Comparison of ENCODE assay signal across 10 cellular contexts in genomic region chr1:235013512-235013911, GRCh38.
DNase-seq lines count a peak whose midpoint lies in the region; ATAC-seq and TF ChIP-seq lines count a peak whose summit lies in the region.
"Had no signal": no experiment of that assay in that cellular context is flagged by ENCODE, and none has a peak within 500 bp of the region (broad histone marks: within the 10 kb centered on the region; RNA-seq: fewer than 3 reads in every experiment).

No MANE protein-coding gene starts in this region.

- peak overlapping the region in 1 of 2 donors; percentile 43 for H3K27ac ChIP-seq in right atrium auricular region
- peak overlapping the region in 2 of 3 donors; percentile 18 to 51 for H3K27ac ChIP-seq in thyroid gland

- peaks cover 4% of the 10 kb centered on the region for H3K9me3 Mint-ChIP-seq in activated T-helper 17 cell treated with anti-CD3 and anti-CD28 coated beads, Interleukin-2, amount 50 U/mL, for 72 hours

- no peak overlapping the region for H3K4me3 ChIP-seq in right atrium auricular region
- H3K4me3 ChIP-seq in thyroid gland (replicated peaks in 1 of 3), result no peak overlapping the region

- 95 to 100% methylated on average over 3 of the region's 3 CpGs for WGBS in thyroid gland, 2 donors

- peak; percentile 17 for DNase-seq in cardiac septum (ENCODE audit: low spot score)
- DNase-seq in right atrium auricular region (ENCODE audit: low spot score), result no peak
- DNase-seq in midbrain (lab: John Stamatoyannopoulos, UW), result peak; percentile 19
- no peak for DNase-seq in thyroid gland
- no peak for DNase-seq in activated CD4-positive, CD25-positive, alpha-beta regulatory T cell treated with anti-CD3 and anti-CD28 coated beads, Interleukin-2, amount 50 U/mL, for 72 hours
- no peak for DNase-seq in cerebellum (ENCODE audit: low spot score)
- no peak for DNase-seq in stimulated activated CD4-positive, alpha-beta T cell treated with anti-CD3 and anti-CD28 coated beads, Interleukin-2, amount 100 ng/mL, for 48 hours
- DNase-seq: aorta; effector CD8-positive, alpha-beta T cell had no signal

- no peaks in the 10 kb centered on the region for H3K27me3 ChIP-seq in right atrium auricular region
- no peaks in the 10 kb centered on the region for H3K27me3 ChIP-seq in thyroid gland

- H3K4me1 Mint-ChIP-seq in activated T-helper 17 cell treated with anti-CD3 and anti-CD28 coated beads, Interleukin-2, amount 50 U/mL, for 72 hours, result peaks cover 60% of the 10 kb centered on the region

- ATAC-seq in activated T-helper 17 cell treated with anti-CD3 and anti-CD28 coated beads, Interleukin-2, amount 50 U/mL, for 72 hours (replicated peaks), result no peak

- H3K27ac Mint-ChIP-seq in activated T-helper 17 cell treated with anti-CD3 and anti-CD28 coated beads, Interleukin-2, amount 50 U/mL, for 72 hours, result peak overlapping the region; percentile 94

- H3K27me3 Mint-ChIP-seq in activated T-helper 17 cell treated with anti-CD3 and anti-CD28 coated beads, Interleukin-2, amount 50 U/mL, for 72 hours, result no peaks in the 10 kb centered on the region

- intact Hi-C loops in cardiac septum (cut with DNase I), result no loop called here
- intact Hi-C loops in thyroid gland (cut with DNase I), result no loop called here

- H3K4me3 Mint-ChIP-seq in activated T-helper 17 cell treated with anti-CD3 and anti-CD28 coated beads, Interleukin-2, amount 50 U/mL, for 72 hours, result peak overlapping the region; percentile 82

- H3K36me3 Mint-ChIP-seq in activated T-helper 17 cell treated with anti-CD3 and anti-CD28 coated beads, Interleukin-2, amount 50 U/mL, for 72 hours (ENCODE audit: low read depth), result peaks cover 23% of the 10 kb centered on the region

- H3K9me3 ChIP-seq in right atrium auricular region, result no peaks in the 10 kb centered on the region
- no peaks in the 10 kb centered on the region for H3K9me3 ChIP-seq in thyroid gland

- TF ChIP-seq POLR2A in thyroid gland (IDR thresholded peaks at IDR 0.05), result no peak

- no peaks in the 10 kb centered on the region for H3K36me3 ChIP-seq in right atrium auricular region
- H3K36me3 ChIP-seq in thyroid gland, result no peaks in the 10 kb centered on the region

- peaks cover 0 to 14% of the 10 kb centered on the region in 2 donors for H3K4me1 ChIP-seq in right atrium auricular region
- peaks cover 8 to 30% of the 10 kb centered on the region in 2 donors for H3K4me1 ChIP-seq in thyroid gland

- TF ChIP-seq CTCF in right atrium auricular region (IDR thresholded peaks at IDR 0.05) (no peak), thyroid gland (IDR thresholded peaks at IDR 0.05) (no peak)

Comparison
In these comparisons a context has a peak if more than half of its experiments do, and no peak if none do; other contexts are left out.
1. DNase-seq: peak in cardiac septum (single experiment) and midbrain (single experiment); none in right atrium auricular region (single experiment), thyroid gland (0 of 2), activated CD4-positive, CD25-positive, alpha-beta regulatory T cell treated with anti-CD3 and anti-CD28 coated beads, Interleukin-2, amount 50 U/mL, for 72 hours (single experiment), cerebellum (single experiment) and stimulated activated CD4-positive, alpha-beta T cell treated with anti-CD3 and anti-CD28 coated beads, Interleukin-2, amount 100 ng/mL, for 48 hours (0 of 2).